8 cellular contexts compared by ENCODE assay signal in the genomic region with DNA sequence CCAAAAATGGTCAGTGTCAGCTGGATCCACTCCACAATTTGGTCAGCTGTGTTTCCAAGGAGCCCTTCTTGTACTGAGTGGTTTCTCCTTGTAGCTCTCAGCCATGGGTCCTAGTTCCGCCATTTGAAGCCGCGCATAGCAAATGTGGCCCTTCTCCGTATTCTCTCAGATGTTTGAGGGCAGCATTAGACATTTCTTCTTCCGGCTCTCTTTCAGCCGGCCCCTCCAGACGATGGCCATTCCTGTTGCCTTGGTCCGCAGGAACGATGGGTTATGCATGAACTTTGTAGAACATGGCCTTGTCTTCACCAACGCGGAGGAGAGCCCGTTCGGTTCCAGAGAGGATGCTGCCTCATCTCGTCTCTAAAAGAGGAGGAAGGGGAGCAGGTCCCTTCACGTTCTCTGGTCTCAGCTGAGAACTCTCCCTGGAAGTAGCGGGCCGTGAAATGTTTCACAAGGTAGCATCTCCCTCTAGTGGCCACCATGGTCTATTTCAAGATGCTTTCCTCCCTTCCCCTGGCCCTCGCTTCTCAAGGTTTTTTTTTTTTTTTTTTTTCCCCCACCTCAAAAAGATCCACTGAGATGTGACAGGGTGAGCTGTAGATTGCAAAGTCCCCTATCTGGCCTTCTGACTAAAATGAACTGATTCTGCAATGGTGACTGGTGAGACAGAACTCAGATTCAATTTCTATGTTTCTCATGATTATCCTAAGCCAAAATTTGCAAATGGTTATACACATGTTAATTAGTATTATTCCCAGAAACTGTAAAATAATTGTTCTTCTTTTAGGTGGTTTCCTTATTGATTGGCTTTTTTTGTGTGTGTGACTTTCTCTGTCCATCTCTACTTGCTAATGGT. TPM values are rescaled to one million over a fixed set of nuclear protein-coding genes. Genes with fewer than 3 reads are reported as not detected.
DNase-seq lines count a peak whose midpoint lies in the region; FAIRE-seq and TF ChIP-seq lines count a peak whose summit lies in the region.

No MANE protein-coding gene starts in this region.

- H3K27ac ChIP-seq in HEK293 (ENCODE audit: extremely low read depth, low read depth, low read length), result no peak overlapping the region
- peak overlapping the region; percentile 62 for H3K27ac ChIP-seq in left ventricle myocardium inferior (replicated peaks)
- peak overlapping the region; percentile 14 to 38 for H3K27ac ChIP-seq in prostate gland

- 2% methylated on average over 18 of the region's 18 CpGs for WGBS in prostate gland

- H3K27me3 ChIP-seq in adipocyte (replicated peaks; ENCODE audit: control insufficient read depth, insufficient read depth, low read length) (no peaks in the 10 kb centered on the region), left ventricle myocardium inferior (ENCODE audit: low read depth) (no peaks in the 10 kb centered on the region), prostate gland (replicated peaks; ENCODE audit: insufficient read depth) (no peaks in the 10 kb centered on the region)

- no peak for TF ChIP-seq POLR2A in prostate gland (IDR thresholded peaks at IDR 0.05)

- no peak for FAIRE-seq in urothelium cell line (lab: Jason Lieb, UNC)

- DNase-seq in EL, result peak; percentile 79
- peak; percentile 90 for DNase-seq in NCI-H1092 treated with DMSO at 0.1 percent for 48 hours (lab: John Stamatoyannopoulos, UW)
- DNase-seq in SW 1271 (lab: John Stamatoyannopoulos, UW), result peak; percentile 77 to 92
- DNase-seq in adipocyte (ENCODE audit: low read depth), result peak; percentile 97
- peak; percentile 25 for DNase-seq in left ventricle myocardium inferior
- DNase-seq in prostate gland (ENCODE audit: low spot score), result peak; percentile 68
- peak; percentile 89 for DNase-seq in urothelium cell line (ENCODE audit: low spot score)

- POLR2A ChIA-PET in HEK293 (lab: Yijun Ruan, JAX), result interaction anchor here (0.6 to 0.7 kb wide), 4 partner anchors 138 to 1000 kb away, joined by 3 to 5 read pairs (median 4); no protein-coding TSS in a partner anchor

- H3K9me3 ChIP-seq in HEK293 (ENCODE audit: control insufficient read depth, insufficient read depth, low read depth, low read length) (no peaks in the 10 kb centered on the region), adipocyte (ENCODE audit: control insufficient read depth, low read length) (no peaks in the 10 kb centered on the region), left ventricle myocardium inferior (replicated peaks) (no peaks in the 10 kb centered on the region), prostate gland (no peaks in the 10 kb centered on the region)

- CTCF ChIA-PET in HEK293 (lab: Yijun Ruan, JAX), result interaction anchor here (0.6 to 12.4 kb wide), 48 partner anchors 9 to 1538 kb away, joined by 3 to 308 read pairs (median 4); partner anchors contain the start of gene PTS

- H3K4me1 ChIP-seq in HEK293 (ENCODE audit: control insufficient read depth, insufficient read depth, low read length) (no peaks in the 10 kb centered on the region), adipocyte (ENCODE audit: control insufficient read depth, insufficient read depth, low read length) (peaks cover 4% of the 10 kb centered on the region), left ventricle myocardium inferior (peaks cover 9% of the 10 kb centered on the region), prostate gland (replicated peaks) (no peaks in the 10 kb centered on the region)

- TF ChIP-seq CTCF in HEK293 (tag by site-specific recombination; IDR thresholded peaks at IDR 0.05) (peak; percentile 76), left ventricle myocardium inferior (IDR thresholded peaks at IDR 0.05; ENCODE audit: borderline replicate concordance) (peak; percentile 66), prostate gland (IDR thresholded peaks at IDR 0.05) (peak; percentile 52 to 76 (median 62))

- no peaks in the 10 kb centered on the region for H3K36me3 ChIP-seq in HEK293 (ENCODE audit: control insufficient read depth in 2 of 2, insufficient read depth in 1 of 2, low read length in 2 of 2)
- H3K36me3 ChIP-seq in adipocyte (ENCODE audit: control insufficient read depth, insufficient read depth, low read length, severe bottlenecking), result no peaks in the 10 kb centered on the region
- no peaks in the 10 kb centered on the region for H3K36me3 ChIP-seq in left ventricle myocardium inferior
- no peaks in the 10 kb centered on the region for H3K36me3 ChIP-seq in prostate gland

- intact Hi-C loops in left ventricle myocardium inferior (cut with micrococcal nuclease), result loop anchor here (2.0 kb wide), 1 partner anchor 62 kb away; no protein-coding TSS in a partner anchor
- intact Hi-C loops in prostate gland (cut with DNase I), result loop anchor here (2.0 kb wide), 1 partner anchor 62 kb away; no protein-coding TSS in a partner anchor

- H3K4me3 ChIP-seq in HEK293 (ENCODE audit: low read depth, low read length) (peak overlapping the region; percentile 26), adipocyte (ENCODE audit: low read length) (peak overlapping the region; percentile 83), left ventricle myocardium inferior (peak overlapping the region; percentile 71), prostate gland (peak overlapping the region; percentile 24 to 28)

- H3K9ac ChIP-seq in adipocyte (ENCODE audit: low read length), result peak overlapping the region; percentile 55

TF ChIP-seq in HEK293, 187 proteins besides CTCF, POLR2A, EP300 and RAD21 (continues in another document):
- TF ChIP-seq ZNF2 (tag by site-specific recombination; IDR thresholded peaks at IDR 0.05) (0 out of 2 replicates have a peak, but pooled peaks have one; percentile 34), ZNF654 (tag by site-specific recombination; IDR thresholded peaks at IDR 0.05; ENCODE audit: low read depth) (peak; percentile 86), ZBTB7A (tag by site-specific recombination; IDR thresholded peaks at IDR 0.05; ENCODE audit: low read depth) (no peak), ZNF621 (tag by site-specific recombination; IDR thresholded peaks at IDR 0.05) (no peak), ZNF394 (tag by site-specific recombination; IDR thresholded peaks at IDR 0.05; ENCODE audit: borderline replicate concordance) (0 out of 2 replicates have a peak, but pooled peaks have one; percentile 16), ZFP69B (tag by site-specific recombination; IDR thresholded peaks at IDR 0.05) (no peak), YY2 (tag by site-specific recombination; IDR thresholded peaks at IDR 0.05) (0 out of 2 replicates have a peak, but pooled peaks have one; percentile 23), ZNF174 (tag by site-specific recombination; IDR thresholded peaks at IDR 0.05) (no peak), ZEB2 (tag by site-specific recombination; IDR thresholded peaks at IDR 0.05) (0 out of 2 replicates have a peak, but pooled peaks have one; percentile 6), ZBTB21 (tag by site-specific recombination; IDR thresholded peaks at IDR 0.05) (no peak), ZBTB17 (tag by site-specific recombination; IDR thresholded peaks at IDR 0.05) (peak; percentile 58; the same call in 1 of the 2 replicates), GLIS1 (tag by site-specific recombination; IDR thresholded peaks at IDR 0.05) (no peak), KLF9 (tag by site-specific recombination; IDR thresholded peaks at IDR 0.05; ENCODE audit: low read depth) (0 out of 2 replicates have a peak, but pooled peaks have one; percentile 1), ZNF366 (tag by site-specific recombination; conservative IDR thresholded peaks at IDR 0.05) (0 out of 2 replicates have a peak, but pooled peaks have one; percentile 21), ZFP37 (tag by site-specific recombination; IDR thresholded peaks at IDR 0.05) (no peak), ZBTB48 (tag by site-specific recombination; IDR thresholded peaks at IDR 0.05) (peak; percentile 59; the same call in 1 of the 2 replicates), ZNF785 (tag by site-specific recombination; IDR thresholded peaks at IDR 0.05) (no peak), PRDM1 (tag by site-specific recombination; IDR thresholded peaks at IDR 0.05) (0 out of 2 replicates have a peak, but pooled peaks have one; percentile 36), ZNF335 (tag by site-specific recombination; conservative IDR thresholded peaks at IDR 0.05) (peak; percentile 76), ZNF184 (tag by site-specific recombination; IDR thresholded peaks at IDR 0.05) (no peak)
- TF ChIP-seq, protein P1, sequence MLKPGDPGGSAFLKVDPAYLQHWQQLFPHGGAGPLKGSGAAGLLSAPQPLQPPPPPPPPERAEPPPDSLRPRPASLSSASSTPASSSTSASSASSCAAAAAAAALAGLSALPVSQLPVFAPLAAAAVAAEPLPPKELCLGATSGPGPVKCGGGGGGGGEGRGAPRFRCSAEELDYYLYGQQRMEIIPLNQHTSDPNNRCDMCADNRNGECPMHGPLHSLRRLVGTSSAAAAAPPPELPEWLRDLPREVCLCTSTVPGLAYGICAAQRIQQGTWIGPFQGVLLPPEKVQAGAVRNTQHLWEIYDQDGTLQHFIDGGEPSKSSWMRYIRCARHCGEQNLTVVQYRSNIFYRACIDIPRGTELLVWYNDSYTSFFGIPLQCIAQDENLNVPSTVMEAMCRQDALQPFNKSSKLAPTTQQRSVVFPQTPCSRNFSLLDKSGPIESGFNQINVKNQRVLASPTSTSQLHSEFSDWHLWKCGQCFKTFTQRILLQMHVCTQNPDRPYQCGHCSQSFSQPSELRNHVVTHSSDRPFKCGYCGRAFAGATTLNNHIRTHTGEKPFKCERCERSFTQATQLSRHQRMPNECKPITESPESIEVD (tag by site-specific recombination; IDR thresholded peaks at IDR 0.05), result no peak
- TF ChIP-seq, protein P2, sequence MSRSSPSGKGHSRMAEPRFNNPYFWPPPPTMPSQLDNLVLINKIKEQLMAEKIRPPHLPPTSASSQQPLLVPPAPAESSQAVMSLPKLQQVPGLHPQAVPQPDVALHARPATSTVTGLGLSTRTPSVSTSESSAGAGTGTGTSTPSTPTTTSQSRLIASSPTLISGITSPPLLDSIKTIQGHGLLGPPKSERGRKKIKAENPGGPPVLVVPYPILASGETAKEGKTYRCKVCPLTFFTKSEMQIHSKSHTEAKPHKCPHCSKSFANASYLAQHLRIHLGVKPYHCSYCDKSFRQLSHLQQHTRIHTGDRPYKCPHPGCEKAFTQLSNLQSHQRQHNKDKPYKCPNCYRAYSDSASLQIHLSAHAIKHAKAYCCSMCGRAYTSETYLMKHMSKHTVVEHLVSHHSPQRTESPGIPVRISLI (tag by site-specific recombination; IDR thresholded peaks at IDR 0.05), result peak; percentile 91

RNA-seq across cellular contexts. Expression of gene PLET1, which starts 19.8 kb away (rescaled TPM):
- not detected for total RNA-seq in left ventricle myocardium inferior
- not detected for total RNA-seq in prostate gland

RNA-seq across cellular contexts. Expression of gene PTS, which starts 54.3 kb away (rescaled TPM):
- 27.0 TPM for total RNA-seq in left ventricle myocardium inferior
- total RNA-seq in prostate gland, result 10 to 100 TPM; 24.4 to 28.7 TPM

Comparison
In these comparisons a context has a peak if more than half of its experiments do, and no peak if none do; other contexts are left out.
1. DNase-seq: peak in every context shown above with its lines; median percentile 97 in adipocyte; 90 in NCI-H1092 treated with DMSO at 0.1 percent for 48 hours; 89 in urothelium cell line; 84 in SW 1271; 79 in EL; 68 in prostate gland; 25 in left ventricle myocardium inferior.
2. H3K4me3 ChIP-seq: peak in every context shown above with its lines; median percentile 83 in adipocyte; 71 in left ventricle myocardium inferior; 26 in HEK293; 26 in prostate gland.